ENCODE assay signal across 1 cellular context in the genomic region with DNA sequence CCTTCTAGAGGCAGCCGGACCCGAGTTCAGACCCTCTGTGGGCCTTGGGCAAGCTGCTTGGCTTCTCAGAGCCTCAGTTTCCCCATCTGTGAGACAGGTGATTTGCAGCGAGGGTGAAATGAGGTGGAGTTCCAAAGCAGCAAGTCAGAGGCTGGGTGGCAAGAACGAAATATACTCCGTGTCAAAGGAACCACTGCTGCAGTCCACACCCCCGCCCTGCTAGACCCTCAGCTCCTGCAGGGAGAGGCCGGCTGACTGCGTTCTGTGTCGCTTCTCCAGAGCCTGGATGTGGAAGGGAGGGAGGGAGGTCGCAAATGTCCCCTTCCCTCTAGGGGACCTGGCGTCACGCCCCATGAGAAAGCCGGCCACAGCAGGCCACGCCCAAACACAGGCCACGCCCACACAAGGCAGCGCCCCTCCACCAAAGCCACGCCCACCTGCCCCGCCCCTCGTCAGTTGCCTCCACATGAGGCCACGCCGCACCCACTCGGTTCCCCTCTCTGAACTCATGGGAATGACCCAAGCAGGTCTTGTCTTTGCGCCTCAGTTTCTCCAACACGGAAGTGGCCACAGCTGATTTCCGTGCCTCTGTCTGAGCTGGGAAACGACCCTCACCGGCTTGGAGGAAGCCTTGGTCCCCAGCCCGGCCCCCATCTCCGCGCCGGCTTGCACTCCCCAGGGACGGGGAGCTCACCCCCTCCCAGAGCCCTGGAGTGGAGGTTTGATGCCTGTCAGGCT.
TF ChIP-seq lines count a peak whose summit lies in the region.

No MANE protein-coding gene starts in this region.

TF ChIP-seq in IMR-90, 13 proteins besides CTCF, POLR2A, EP300 and RAD21:
- TF ChIP-seq, protein P1, sequence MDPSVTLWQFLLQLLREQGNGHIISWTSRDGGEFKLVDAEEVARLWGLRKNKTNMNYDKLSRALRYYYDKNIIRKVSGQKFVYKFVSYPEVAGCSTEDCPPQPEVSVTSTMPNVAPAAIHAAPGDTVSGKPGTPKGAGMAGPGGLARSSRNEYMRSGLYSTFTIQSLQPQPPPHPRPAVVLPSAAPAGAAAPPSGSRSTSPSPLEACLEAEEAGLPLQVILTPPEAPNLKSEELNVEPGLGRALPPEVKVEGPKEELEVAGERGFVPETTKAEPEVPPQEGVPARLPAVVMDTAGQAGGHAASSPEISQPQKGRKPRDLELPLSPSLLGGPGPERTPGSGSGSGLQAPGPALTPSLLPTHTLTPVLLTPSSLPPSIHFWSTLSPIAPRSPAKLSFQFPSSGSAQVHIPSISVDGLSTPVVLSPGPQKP (IDR thresholded peaks at IDR 0.05; ENCODE audit: borderline replicate concordance, low read depth, low read length) = no peak
- TF ChIP-seq RFX5 (IDR thresholded peaks at IDR 0.05; ENCODE audit: low read depth, low read length) = no peak
- TF ChIP-seq, protein P2, sequence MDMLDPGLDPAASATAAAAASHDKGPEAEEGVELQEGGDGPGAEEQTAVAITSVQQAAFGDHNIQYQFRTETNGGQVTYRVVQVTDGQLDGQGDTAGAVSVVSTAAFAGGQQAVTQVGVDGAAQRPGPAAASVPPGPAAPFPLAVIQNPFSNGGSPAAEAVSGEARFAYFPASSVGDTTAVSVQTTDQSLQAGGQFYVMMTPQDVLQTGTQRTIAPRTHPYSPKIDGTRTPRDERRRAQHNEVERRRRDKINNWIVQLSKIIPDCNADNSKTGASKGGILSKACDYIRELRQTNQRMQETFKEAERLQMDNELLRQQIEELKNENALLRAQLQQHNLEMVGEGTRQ (IDR thresholded peaks at IDR 0.05; ENCODE audit: low read depth, low read length) = no peak
- no peak for TF ChIP-seq BHLHE40 (IDR thresholded peaks at IDR 0.05; ENCODE audit: low read depth, low read length)
